In the genomic region with DNA sequence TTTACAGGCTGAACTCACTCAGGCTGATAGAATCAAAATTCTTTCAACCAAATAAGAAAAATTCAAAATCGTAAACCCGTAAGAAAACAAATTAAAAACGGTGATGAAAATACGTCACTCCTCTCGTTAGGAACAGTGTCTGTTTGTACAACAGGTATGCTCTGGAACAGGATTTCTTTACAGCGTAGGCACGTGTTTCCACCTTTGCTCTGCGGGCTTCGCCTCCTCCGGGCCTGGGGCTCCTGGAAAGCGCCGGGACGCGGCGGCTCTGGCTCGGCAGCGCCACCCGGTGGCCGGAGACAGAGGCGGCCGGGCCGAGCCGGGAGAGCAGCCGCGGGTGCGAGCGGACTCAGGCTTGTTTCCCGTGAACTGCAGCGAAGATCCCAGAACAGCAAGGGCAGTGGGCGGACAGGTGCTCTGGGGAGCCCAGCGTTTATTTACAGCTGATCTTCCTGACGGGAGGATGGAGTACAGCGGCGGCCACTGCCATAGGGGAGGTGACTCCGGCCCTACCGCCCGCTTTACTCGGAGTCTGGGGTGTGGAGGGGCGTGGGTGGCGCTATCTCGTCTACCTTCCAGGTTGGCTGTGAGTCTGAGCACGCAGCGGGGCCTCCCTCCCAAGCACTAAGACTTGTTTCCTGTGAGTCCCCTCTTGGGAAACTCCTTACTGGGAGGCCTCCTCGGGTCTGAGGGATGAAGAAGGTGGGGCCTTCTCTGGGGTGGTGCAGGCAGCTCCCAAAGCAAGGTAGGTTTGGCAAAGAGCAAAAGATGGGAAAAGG, we compare ENCODE assay signal across 1 cellular context.
TF ChIP-seq lines count a peak whose summit lies in the region.

No MANE protein-coding gene starts in this region.

TF ChIP-seq in K562, 482 proteins besides CTCF, POLR2A, EP300 and RAD21 (continued from another document):
- TF ChIP-seq, protein P1, sequence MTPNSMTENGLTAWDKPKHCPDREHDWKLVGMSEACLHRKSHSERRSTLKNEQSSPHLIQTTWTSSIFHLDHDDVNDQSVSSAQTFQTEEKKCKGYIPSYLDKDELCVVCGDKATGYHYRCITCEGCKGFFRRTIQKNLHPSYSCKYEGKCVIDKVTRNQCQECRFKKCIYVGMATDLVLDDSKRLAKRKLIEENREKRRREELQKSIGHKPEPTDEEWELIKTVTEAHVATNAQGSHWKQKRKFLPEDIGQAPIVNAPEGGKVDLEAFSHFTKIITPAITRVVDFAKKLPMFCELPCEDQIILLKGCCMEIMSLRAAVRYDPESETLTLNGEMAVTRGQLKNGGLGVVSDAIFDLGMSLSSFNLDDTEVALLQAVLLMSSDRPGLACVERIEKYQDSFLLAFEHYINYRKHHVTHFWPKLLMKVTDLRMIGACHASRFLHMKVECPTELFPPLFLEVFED (CRISPR knock-in tag; conservative IDR thresholded peaks at IDR 0.05) = peak; percentile 59; the same call in 1 of the 2 replicates
- TF ChIP-seq POLR2H (tag; IDR thresholded peaks at IDR 0.05; ENCODE audit: low read depth) (no peak), MAZ (CRISPR knock-in tag; conservative IDR thresholded peaks at IDR 0.05 in 1 of 2, IDR thresholded peaks at IDR 0.05 in 1 of 2) (peak; percentile 70 to 77), ZNF561 (CRISPR knock-in tag; conservative IDR thresholded peaks at IDR 0.05) (no peak), NCOR1 (IDR thresholded peaks at IDR 0.05) (no peak), SP1 (CRISPR knock-in tag; IDR thresholded peaks at IDR 0.05) (peak; percentile 50; the same call in 1 of the 2 replicates), CBX1 (IDR thresholded peaks at IDR 0.05; ENCODE audit: low read depth) (no peak)
- TF ChIP-seq, protein P2, sequence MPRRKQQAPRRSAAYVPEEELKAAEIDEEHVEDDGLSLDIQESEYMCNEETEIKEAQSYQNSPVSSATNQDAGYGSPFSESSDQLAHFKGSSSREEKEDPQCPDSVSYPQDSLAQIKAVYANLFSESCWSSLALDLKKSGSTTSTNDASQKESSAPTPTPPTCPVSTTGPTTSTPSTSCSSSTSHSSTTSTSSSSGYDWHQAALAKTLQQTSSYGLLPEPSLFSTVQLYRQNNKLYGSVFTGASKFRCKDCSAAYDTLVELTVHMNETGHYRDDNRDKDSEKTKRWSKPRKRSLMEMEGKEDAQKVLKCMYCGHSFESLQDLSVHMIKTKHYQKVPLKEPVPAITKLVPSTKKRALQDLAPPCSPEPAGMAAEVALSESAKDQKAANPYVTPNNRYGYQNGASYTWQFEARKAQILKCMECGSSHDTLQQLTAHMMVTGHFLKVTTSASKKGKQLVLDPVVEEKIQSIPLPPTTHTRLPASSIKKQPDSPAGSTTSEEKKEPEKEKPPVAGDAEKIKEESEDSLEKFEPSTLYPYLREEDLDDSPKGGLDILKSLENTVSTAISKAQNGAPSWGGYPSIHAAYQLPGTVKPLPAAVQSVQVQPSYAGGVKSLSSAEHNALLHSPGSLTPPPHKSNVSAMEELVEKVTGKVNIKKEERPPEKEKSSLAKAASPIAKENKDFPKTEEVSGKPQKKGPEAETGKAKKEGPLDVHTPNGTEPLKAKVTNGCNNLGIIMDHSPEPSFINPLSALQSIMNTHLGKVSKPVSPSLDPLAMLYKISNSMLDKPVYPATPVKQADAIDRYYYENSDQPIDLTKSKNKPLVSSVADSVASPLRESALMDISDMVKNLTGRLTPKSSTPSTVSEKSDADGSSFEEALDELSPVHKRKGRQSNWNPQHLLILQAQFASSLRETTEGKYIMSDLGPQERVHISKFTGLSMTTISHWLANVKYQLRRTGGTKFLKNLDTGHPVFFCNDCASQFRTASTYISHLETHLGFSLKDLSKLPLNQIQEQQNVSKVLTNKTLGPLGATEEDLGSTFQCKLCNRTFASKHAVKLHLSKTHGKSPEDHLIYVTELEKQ (CRISPR knock-in tag; IDR thresholded peaks at IDR 0.05) = peak; percentile 85
- TF ChIP-seq, protein P3, sequence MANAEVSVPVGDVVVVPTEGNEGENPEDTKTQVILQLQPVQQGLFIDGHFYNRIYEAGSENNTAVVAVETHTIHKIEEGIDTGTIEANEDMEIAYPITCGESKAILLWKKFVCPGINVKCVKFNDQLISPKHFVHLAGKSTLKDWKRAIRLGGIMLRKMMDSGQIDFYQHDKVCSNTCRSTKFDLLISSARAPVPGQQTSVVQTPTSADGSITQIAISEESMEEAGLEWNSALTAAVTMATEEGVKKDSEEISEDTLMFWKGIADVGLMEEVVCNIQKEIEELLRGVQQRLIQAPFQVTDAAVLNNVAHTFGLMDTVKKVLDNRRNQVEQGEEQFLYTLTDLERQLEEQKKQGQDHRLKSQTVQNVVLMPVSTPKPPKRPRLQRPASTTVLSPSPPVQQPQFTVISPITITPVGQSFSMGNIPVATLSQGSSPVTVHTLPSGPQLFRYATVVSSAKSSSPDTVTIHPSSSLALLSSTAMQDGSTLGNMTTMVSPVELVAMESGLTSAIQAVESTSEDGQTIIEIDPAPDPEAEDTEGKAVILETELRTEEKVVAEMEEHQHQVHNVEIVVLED (CRISPR knock-in tag; IDR thresholded peaks at IDR 0.05) = peak; percentile 26; the same call in 1 of the 2 replicates
- TF ChIP-seq, protein P4, sequence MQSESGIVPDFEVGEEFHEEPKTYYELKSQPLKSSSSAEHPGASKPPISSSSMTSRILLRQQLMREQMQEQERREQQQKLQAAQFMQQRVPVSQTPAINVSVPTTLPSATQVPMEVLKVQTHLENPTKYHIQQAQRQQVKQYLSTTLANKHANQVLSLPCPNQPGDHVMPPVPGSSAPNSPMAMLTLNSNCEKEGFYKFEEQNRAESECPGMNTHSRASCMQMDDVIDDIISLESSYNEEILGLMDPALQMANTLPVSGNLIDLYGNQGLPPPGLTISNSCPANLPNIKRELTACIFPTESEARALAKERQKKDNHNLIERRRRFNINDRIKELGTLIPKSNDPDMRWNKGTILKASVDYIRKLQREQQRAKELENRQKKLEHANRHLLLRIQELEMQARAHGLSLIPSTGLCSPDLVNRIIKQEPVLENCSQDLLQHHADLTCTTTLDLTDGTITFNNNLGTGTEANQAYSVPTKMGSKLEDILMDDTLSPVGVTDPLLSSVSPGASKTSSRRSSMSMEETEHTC (IDR thresholded peaks at IDR 0.05) = no peak
